1 cellular context compared by ENCODE assay signal in the genomic region with DNA sequence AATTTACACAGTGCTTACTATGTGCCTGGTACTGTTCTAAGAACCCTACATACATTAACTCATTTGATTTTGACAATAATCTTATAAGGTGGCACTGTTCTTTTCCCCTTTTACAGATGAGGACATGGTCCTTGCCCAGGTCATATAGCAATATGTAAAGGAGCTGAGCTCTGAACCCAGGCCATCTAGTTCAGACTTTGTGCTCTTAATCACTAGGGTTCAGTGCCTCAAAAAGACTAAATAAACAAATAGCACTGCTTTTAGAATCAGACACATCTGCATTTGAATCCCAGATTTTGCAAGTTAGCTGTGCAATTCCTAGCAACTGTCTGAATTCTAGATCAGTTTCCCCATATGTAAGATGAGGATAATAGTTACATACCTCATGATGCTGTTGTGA.
TF ChIP-seq lines count a peak whose summit lies in the region.

No MANE protein-coding gene starts in this region.

TF ChIP-seq in HepG2, 621 proteins besides CTCF, POLR2A, EP300 and RAD21 (continued from another document and continues in another):
- TF ChIP-seq, protein P1, sequence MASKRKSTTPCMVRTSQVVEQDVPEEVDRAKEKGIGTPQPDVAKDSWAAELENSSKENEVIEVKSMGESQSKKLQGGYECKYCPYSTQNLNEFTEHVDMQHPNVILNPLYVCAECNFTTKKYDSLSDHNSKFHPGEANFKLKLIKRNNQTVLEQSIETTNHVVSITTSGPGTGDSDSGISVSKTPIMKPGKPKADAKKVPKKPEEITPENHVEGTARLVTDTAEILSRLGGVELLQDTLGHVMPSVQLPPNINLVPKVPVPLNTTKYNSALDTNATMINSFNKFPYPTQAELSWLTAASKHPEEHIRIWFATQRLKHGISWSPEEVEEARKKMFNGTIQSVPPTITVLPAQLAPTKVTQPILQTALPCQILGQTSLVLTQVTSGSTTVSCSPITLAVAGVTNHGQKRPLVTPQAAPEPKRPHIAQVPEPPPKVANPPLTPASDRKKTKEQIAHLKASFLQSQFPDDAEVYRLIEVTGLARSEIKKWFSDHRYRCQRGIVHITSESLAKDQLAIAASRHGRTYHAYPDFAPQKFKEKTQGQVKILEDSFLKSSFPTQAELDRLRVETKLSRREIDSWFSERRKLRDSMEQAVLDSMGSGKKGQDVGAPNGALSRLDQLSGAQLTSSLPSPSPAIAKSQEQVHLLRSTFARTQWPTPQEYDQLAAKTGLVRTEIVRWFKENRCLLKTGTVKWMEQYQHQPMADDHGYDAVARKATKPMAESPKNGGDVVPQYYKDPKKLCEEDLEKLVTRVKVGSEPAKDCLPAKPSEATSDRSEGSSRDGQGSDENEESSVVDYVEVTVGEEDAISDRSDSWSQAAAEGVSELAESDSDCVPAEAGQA (IDR thresholded peaks at IDR 0.05; ENCODE audit: low read depth): no peak
- TF ChIP-seq, protein P1 (CRISPR knock-in tag; IDR thresholded peaks at IDR 0.05; ENCODE audit: borderline replicate concordance): no peak
- TF ChIP-seq GFI1 (CRISPR knock-in tag; IDR thresholded peaks at IDR 0.05; ENCODE audit: borderline replicate concordance): peak; percentile 87; the same call in 1 of the 2 replicates
- peak; percentile 33; the same call in 1 of the 2 replicates for TF ChIP-seq SAP130 (CRISPR knock-in tag; IDR thresholded peaks at IDR 0.05; ENCODE audit: low read depth)
- TF ChIP-seq MIXL1 (CRISPR knock-in tag; IDR thresholded peaks at IDR 0.05): peak; percentile 20; the same call in 1 of the 2 replicates
- no peak for TF ChIP-seq ZNF3 (CRISPR knock-in tag; IDR thresholded peaks at IDR 0.05)
- peak; percentile 60; the same call in 1 of the 2 replicates for TF ChIP-seq HNF4G (IDR thresholded peaks at IDR 0.05; ENCODE audit: borderline replicate concordance, low read depth, low read length)
- TF ChIP-seq HNF4G (CRISPR knock-in tag; IDR thresholded peaks at IDR 0.05; ENCODE audit: borderline replicate concordance, low read depth): no peak
- TF ChIP-seq, protein P2, sequence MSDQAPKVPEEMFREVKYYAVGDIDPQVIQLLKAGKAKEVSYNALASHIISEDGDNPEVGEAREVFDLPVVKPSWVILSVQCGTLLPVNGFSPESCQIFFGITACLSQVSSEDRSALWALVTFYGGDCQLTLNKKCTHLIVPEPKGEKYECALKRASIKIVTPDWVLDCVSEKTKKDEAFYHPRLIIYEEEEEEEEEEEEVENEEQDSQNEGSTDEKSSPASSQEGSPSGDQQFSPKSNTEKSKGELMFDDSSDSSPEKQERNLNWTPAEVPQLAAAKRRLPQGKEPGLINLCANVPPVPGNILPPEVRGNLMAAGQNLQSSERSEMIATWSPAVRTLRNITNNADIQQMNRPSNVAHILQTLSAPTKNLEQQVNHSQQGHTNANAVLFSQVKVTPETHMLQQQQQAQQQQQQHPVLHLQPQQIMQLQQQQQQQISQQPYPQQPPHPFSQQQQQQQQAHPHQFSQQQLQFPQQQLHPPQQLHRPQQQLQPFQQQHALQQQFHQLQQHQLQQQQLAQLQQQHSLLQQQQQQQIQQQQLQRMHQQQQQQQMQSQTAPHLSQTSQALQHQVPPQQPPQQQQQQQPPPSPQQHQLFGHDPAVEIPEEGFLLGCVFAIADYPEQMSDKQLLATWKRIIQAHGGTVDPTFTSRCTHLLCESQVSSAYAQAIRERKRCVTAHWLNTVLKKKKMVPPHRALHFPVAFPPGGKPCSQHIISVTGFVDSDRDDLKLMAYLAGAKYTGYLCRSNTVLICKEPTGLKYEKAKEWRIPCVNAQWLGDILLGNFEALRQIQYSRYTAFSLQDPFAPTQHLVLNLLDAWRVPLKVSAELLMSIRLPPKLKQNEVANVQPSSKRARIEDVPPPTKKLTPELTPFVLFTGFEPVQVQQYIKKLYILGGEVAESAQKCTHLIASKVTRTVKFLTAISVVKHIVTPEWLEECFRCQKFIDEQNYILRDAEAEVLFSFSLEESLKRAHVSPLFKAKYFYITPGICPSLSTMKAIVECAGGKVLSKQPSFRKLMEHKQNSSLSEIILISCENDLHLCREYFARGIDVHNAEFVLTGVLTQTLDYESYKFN (CRISPR knock-in tag; conservative IDR thresholded peaks at IDR 0.05): peak; percentile 68
- TF ChIP-seq LCORL (IDR thresholded peaks at IDR 0.05): no peak
- TF ChIP-seq LCORL (CRISPR knock-in tag; IDR thresholded peaks at IDR 0.05): no peak
- TF ChIP-seq, protein P3, sequence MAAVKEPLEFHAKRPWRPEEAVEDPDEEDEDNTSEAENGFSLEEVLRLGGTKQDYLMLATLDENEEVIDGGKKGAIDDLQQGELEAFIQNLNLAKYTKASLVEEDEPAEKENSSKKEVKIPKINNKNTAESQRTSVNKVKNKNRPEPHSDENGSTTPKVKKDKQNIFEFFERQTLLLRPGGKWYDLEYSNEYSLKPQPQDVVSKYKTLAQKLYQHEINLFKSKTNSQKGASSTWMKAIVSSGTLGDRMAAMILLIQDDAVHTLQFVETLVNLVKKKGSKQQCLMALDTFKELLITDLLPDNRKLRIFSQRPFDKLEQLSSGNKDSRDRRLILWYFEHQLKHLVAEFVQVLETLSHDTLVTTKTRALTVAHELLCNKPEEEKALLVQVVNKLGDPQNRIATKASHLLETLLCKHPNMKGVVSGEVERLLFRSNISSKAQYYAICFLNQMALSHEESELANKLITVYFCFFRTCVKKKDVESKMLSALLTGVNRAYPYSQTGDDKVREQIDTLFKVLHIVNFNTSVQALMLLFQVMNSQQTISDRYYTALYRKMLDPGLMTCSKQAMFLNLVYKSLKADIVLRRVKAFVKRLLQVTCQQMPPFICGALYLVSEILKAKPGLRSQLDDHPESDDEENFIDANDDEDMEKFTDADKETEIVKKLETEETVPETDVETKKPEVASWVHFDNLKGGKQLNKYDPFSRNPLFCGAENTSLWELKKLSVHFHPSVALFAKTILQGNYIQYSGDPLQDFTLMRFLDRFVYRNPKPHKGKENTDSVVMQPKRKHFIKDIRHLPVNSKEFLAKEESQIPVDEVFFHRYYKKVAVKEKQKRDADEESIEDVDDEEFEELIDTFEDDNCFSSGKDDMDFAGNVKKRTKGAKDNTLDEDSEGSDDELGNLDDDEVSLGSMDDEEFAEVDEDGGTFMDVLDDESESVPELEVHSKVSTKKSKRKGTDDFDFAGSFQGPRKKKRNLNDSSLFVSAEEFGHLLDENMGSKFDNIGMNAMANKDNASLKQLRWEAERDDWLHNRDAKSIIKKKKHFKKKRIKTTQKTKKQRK (IDR thresholded peaks at IDR 0.05; ENCODE audit: low read length): no peak
- no peak for TF ChIP-seq ZKSCAN5 (CRISPR knock-in tag; IDR thresholded peaks at IDR 0.05)
- TF ChIP-seq, protein P4, sequence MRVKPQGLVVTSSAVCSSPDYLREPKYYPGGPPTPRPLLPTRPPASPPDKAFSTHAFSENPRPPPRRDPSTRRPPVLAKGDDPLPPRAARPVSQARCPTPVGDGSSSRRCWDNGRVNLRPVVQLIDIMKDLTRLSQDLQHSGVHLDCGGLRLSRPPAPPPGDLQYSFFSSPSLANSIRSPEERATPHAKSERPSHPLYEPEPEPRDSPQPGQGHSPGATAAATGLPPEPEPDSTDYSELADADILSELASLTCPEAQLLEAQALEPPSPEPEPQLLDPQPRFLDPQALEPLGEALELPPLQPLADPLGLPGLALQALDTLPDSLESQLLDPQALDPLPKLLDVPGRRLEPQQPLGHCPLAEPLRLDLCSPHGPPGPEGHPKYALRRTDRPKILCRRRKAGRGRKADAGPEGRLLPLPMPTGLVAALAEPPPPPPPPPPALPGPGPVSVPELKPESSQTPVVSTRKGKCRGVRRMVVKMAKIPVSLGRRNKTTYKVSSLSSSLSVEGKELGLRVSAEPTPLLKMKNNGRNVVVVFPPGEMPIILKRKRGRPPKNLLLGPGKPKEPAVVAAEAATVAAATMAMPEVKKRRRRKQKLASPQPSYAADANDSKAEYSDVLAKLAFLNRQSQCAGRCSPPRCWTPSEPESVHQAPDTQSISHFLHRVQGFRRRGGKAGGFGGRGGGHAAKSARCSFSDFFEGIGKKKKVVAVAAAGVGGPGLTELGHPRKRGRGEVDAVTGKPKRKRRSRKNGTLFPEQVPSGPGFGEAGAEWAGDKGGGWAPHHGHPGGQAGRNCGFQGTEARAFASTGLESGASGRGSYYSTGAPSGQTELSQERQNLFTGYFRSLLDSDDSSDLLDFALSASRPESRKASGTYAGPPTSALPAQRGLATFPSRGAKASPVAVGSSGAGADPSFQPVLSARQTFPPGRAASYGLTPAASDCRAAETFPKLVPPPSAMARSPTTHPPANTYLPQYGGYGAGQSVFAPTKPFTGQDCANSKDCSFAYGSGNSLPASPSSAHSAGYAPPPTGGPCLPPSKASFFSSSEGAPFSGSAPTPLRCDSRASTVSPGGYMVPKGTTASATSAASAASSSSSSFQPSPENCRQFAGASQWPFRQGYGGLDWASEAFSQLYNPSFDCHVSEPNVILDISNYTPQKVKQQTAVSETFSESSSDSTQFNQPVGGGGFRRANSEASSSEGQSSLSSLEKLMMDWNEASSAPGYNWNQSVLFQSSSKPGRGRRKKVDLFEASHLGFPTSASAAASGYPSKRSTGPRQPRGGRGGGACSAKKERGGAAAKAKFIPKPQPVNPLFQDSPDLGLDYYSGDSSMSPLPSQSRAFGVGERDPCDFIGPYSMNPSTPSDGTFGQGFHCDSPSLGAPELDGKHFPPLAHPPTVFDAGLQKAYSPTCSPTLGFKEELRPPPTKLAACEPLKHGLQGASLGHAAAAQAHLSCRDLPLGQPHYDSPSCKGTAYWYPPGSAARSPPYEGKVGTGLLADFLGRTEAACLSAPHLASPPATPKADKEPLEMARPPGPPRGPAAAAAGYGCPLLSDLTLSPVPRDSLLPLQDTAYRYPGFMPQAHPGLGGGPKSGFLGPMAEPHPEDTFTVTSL (CRISPR knock-in tag; IDR thresholded peaks at IDR 0.05; ENCODE audit: borderline replicate concordance): peak; percentile 36; the same call in 1 of the 2 replicates
- TF ChIP-seq, protein P5, sequence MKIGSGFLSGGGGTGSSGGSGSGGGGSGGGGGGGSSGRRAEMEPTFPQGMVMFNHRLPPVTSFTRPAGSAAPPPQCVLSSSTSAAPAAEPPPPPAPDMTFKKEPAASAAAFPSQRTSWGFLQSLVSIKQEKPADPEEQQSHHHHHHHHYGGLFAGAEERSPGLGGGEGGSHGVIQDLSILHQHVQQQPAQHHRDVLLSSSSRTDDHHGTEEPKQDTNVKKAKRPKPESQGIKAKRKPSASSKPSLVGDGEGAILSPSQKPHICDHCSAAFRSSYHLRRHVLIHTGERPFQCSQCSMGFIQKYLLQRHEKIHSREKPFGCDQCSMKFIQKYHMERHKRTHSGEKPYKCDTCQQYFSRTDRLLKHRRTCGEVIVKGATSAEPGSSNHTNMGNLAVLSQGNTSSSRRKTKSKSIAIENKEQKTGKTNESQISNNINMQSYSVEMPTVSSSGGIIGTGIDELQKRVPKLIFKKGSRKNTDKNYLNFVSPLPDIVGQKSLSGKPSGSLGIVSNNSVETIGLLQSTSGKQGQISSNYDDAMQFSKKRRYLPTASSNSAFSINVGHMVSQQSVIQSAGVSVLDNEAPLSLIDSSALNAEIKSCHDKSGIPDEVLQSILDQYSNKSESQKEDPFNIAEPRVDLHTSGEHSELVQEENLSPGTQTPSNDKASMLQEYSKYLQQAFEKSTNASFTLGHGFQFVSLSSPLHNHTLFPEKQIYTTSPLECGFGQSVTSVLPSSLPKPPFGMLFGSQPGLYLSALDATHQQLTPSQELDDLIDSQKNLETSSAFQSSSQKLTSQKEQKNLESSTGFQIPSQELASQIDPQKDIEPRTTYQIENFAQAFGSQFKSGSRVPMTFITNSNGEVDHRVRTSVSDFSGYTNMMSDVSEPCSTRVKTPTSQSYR (CRISPR knock-in tag; IDR thresholded peaks at IDR 0.05; ENCODE audit: borderline replicate concordance): no peak
- TF ChIP-seq HDAC2 (CRISPR knock-in tag; IDR thresholded peaks at IDR 0.05): peak; percentile 26; the same call in 1 of the 2 replicates
- TF ChIP-seq YEATS2 (CRISPR knock-in tag; IDR thresholded peaks at IDR 0.05; ENCODE audit: borderline replicate concordance): no peak
- peak; percentile 37; the same call in 1 of the 2 replicates for TF ChIP-seq NCOR1 (IDR thresholded peaks at IDR 0.05; ENCODE audit: borderline replicate concordance, low read length)
- TF ChIP-seq ZNF629 (CRISPR knock-in tag; conservative IDR thresholded peaks at IDR 0.05): no peak
- 0 out of 2 replicates have a peak, but pooled peaks have one; percentile 26 for TF ChIP-seq NR2F6 (IDR thresholded peaks at IDR 0.05)
- TF ChIP-seq NR2F6 (CRISPR knock-in tag; IDR thresholded peaks at IDR 0.05): 0 out of 2 replicates have a peak, but pooled peaks have one; percentile 13
- TF ChIP-seq HNF4A (CRISPR knock-in tag; IDR thresholded peaks at IDR 0.05): peak; percentile 88
- TF ChIP-seq, protein P6, sequence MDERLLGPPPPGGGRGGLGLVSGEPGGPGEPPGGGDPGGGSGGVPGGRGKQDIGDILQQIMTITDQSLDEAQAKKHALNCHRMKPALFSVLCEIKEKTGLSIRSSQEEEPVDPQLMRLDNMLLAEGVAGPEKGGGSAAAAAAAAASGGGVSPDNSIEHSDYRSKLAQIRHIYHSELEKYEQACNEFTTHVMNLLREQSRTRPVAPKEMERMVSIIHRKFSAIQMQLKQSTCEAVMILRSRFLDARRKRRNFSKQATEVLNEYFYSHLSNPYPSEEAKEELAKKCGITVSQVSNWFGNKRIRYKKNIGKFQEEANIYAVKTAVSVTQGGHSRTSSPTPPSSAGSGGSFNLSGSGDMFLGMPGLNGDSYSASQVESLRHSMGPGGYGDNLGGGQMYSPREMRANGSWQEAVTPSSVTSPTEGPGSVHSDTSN (CRISPR knock-in tag; IDR thresholded peaks at IDR 0.05): no peak
